In genomic region chr6:124869412-124869811, GRCh38 we compare ENCODE assay signal across 23 cellular contexts.
"Had no signal": no experiment of that assay in that cellular context is flagged by ENCODE, and none has a peak within 500 bp of the region (broad histone marks: within the 10 kb centered on the region; RNA-seq: fewer than 3 reads in every experiment).

No MANE protein-coding gene starts in this region.

- H3K36me3 ChIP-seq: colonic mucosa, lower lobe of right lung, tibial nerve had no signal

- H3K4me1 Mint-ChIP-seq: activated B cell treated with CpG ODN at 0.5 μM for 24 hours; activated naive CD8-positive, alpha-beta T cell treated with anti-CD3 and anti-CD28 coated beads for 36 hours; activated T-helper 17 cell treated with anti-CD3 and anti-CD28 coated beads, Interleukin-2, amount 50 U/mL, for 72 hours; nephron; T-cell had no signal

- H3K4me3 Mint-ChIP-seq: activated B cell treated with CpG ODN at 0.5 μM for 24 hours; activated CD4-positive, alpha-beta memory T cell treated with anti-CD3 and anti-CD28 coated beads for 36 hours; activated naive CD8-positive, alpha-beta T cell treated with anti-CD3 and anti-CD28 coated beads for 36 hours; activated T-helper 17 cell treated with anti-CD3 and anti-CD28 coated beads, Interleukin-2, amount 50 U/mL, for 72 hours; nephron; T-cell had no signal

- ATAC-seq: activated T-helper 17 cell treated with anti-CD3 and anti-CD28 coated beads, Interleukin-2, amount 50 U/mL, for 72 hours; lower lobe of right lung; stimulated activated naive CD8-positive, alpha-beta T cell treated with anti-CD3 and anti-CD28 coated beads, Interleukin-15, Interleukin-2, amounts not matched to agents 100 U/mL and 50 U/mL, for 24 hours; T-cell had no signal

- H3K4me1 ChIP-seq: colonic mucosa, lower lobe of right lung, tibial nerve had no signal

- H3K9me3 ChIP-seq: colonic mucosa, lower lobe of right lung, tibial nerve had no signal

- H3K36me3 Mint-ChIP-seq: activated CD4-positive, alpha-beta memory T cell treated with anti-CD3 and anti-CD28 coated beads for 36 hours; activated naive CD8-positive, alpha-beta T cell treated with anti-CD3 and anti-CD28 coated beads for 36 hours; T-cell had no signal

- H3K9me3 Mint-ChIP-seq: activated B cell treated with CpG ODN at 0.5 μM for 24 hours; activated CD4-positive, alpha-beta memory T cell treated with anti-CD3 and anti-CD28 coated beads for 36 hours; activated naive CD8-positive, alpha-beta T cell treated with anti-CD3 and anti-CD28 coated beads for 36 hours; activated T-helper 17 cell treated with anti-CD3 and anti-CD28 coated beads, Interleukin-2, amount 50 U/mL, for 72 hours; nephron; T-cell had no signal

- H3K27ac ChIP-seq: colonic mucosa, lower lobe of right lung, tibial nerve had no signal

- DNase-seq: activated B cell treated with CpG ODN at 0.5 μM for 24 hours; activated CD4-positive, alpha-beta memory T cell treated with anti-CD3 and anti-CD28 coated beads for 36 hours; activated CD4-positive, alpha-beta T cell treated with anti-CD3 and anti-CD28 coated beads for 4 hours; activated naive CD4-positive, alpha-beta T cell; activated naive CD8-positive, alpha-beta T cell treated with anti-CD3 and anti-CD28 coated beads for 36 hours; activated T-cell treated with anti-CD3 and anti-CD28 coated beads for 4 hours; amygdala; caudate nucleus; colonic mucosa; foreskin melanocyte; glutamatergic neuron; hypothalamus; lower lobe of right lung; midbrain; retina; stimulated activated CD4-positive, alpha-beta T cell treated with anti-CD3 and anti-CD28 coated beads, Interleukin-12 subunit alpha, Interleukin-12 subunit beta, amount 100 ng/mL, for 4 hours; stimulated activated CD4-positive, alpha-beta T cell treated with anti-CD3 and anti-CD28 coated beads, Interleukin-2, amount 100 ng/mL, for 24 hours; stimulated activated naive CD8-positive, alpha-beta T cell treated with anti-CD3 and anti-CD28 coated beads, Interleukin-15, Interleukin-2, amounts not matched to agents 100 U/mL and 50 U/mL, for 24 hours; T-cell; T-helper 9 cell had no signal

- H3K27me3 ChIP-seq: colonic mucosa, tibial nerve had no signal

- H3K27me3 Mint-ChIP-seq: activated B cell treated with CpG ODN at 0.5 μM for 24 hours; activated naive CD8-positive, alpha-beta T cell treated with anti-CD3 and anti-CD28 coated beads for 36 hours; activated T-helper 17 cell treated with anti-CD3 and anti-CD28 coated beads, Interleukin-2, amount 50 U/mL, for 72 hours had no signal

- H3K4me3 ChIP-seq: colonic mucosa, lower lobe of right lung, tibial nerve had no signal
